ENCODE assay signal across 21 cellular contexts in genomic region chr1:85182700-85183099, GRCh38. TPM values are rescaled to one million over a fixed set of nuclear protein-coding genes. Genes with fewer than 3 reads are reported as not detected.
A peak's percentile ranks its signal among the peaks of the same experiment; 100 is the strongest.
DNase-seq lines count a peak whose midpoint lies in the region; ATAC-seq and TF ChIP-seq lines count a peak whose summit lies in the region.
"Had no signal": no experiment of that assay in that cellular context is flagged by ENCODE, and none has a peak within 500 bp of the region (broad histone marks: within the 10 kb centered on the region; RNA-seq: fewer than 3 reads in every experiment).

No MANE protein-coding gene starts in this region.

- no peak for TF ChIP-seq CTCF in cardiac muscle cell (IDR thresholded peaks at IDR 0.05; ENCODE audit: low read depth, low read length)
- no peak for TF ChIP-seq CTCF in brain microvascular endothelial cell (IDR thresholded peaks at IDR 0.05; ENCODE audit: low read depth, low read length, missing control alignments)

- no peak for DNase-seq in cardiac muscle cell (ENCODE audit: low read depth in 1 of 2, low spot score in 1 of 2)
- no peak for DNase-seq in Right ventricle myocardium inferior (ENCODE audit: missing footprints)
- DNase-seq in left ventricle myocardium superior: no peak
- no peak for DNase-seq in sciatic nerve (ENCODE audit: low spot score)
- no peak for DNase-seq in NCI-H510A treated with DMSO at 0.1 percent for 48 hours (lab: John Stamatoyannopoulos, UW)
- no peak for DNase-seq in DMS 273 treated with DMSO at 0.1 percent for 48 hours (lab: John Stamatoyannopoulos, UW)
- no peak for DNase-seq in brain microvascular endothelial cell
- DNase-seq: 8988T; AML-193; C1 segment of cervical spinal cord; CD8-positive, alpha-beta T cell; DMS153; H7; NCI-H1105 treated with DMSO at 0.1 percent for 48 hours; NCI-H2029 treated with DMSO at 0.1 percent for 48 hours; NCI-H226; NCI-H524; NCI-H774; NK-92 treated with Interleukin-12 subunit alpha and Interleukin-12 subunit beta, amount 100 ng/mL, for 24 hours had no signal

- ATAC-seq in Right ventricle myocardium inferior (no peak), left ventricle myocardium superior (peak; percentile 45), sciatic nerve (peak; percentile 55), GM21381 (IDR thresholded peaks at IDR 0.05; ENCODE audit: unreplicated experiment) (no peak)
- ATAC-seq: CD8-positive, alpha-beta T cell had no signal

- H3K27me3 ChIP-seq in cardiac muscle cell (no peaks in the 10 kb centered on the region), brain microvascular endothelial cell (replicated peaks) (no peaks in the 10 kb centered on the region)
- H3K27me3 ChIP-seq: SJSA1 had no signal

- peaks cover 28% of the 10 kb centered on the region for H3K36me3 ChIP-seq in cardiac muscle cell
- no peaks in the 10 kb centered on the region for H3K36me3 ChIP-seq in brain microvascular endothelial cell (replicated peaks)
- H3K36me3 ChIP-seq: SJSA1 had no signal

- in situ Hi-C loops in brain microvascular endothelial cell (cut with HindIII; ENCODE audit: low pct_ligation_motif_present, low sequenced_read_pairs): no loop called here

- peaks cover 18% of the 10 kb centered on the region for H3K4me1 ChIP-seq in cardiac muscle cell (ENCODE audit: low read depth)
- H3K4me1 ChIP-seq: SJSA1 had no signal

- peak overlapping the region; percentile 45 for H3K27ac ChIP-seq in cardiac muscle cell
- no peak overlapping the region for H3K27ac ChIP-seq in brain microvascular endothelial cell
- H3K27ac ChIP-seq: SJSA1 had no signal

- no peak overlapping the region for H3K4me3 ChIP-seq in cardiac muscle cell
- no peak overlapping the region for H3K4me3 ChIP-seq in brain microvascular endothelial cell (ENCODE audit: low read depth, low read length)
- H3K4me3 ChIP-seq: SJSA1 had no signal

- intact Hi-C loops in Right ventricle myocardium inferior (cut with DNase I): no loop called here
- intact Hi-C loops in left ventricle myocardium superior (cut with micrococcal nuclease): no loop called here
- intact Hi-C loops in sciatic nerve (cut with DNase I): no loop called here

- H3K9me3 ChIP-seq in cardiac muscle cell (ENCODE audit: low read depth): no peaks in the 10 kb centered on the region
- H3K9me3 ChIP-seq: SJSA1 had no signal

RNA-seq across cellular contexts. Expression of gene SYDE2, which starts 18.1 kb away (rescaled TPM):
- total RNA-seq in cardiac muscle cell (22.2 and 47.5 TPM in 2 replicates), Right ventricle myocardium inferior (20.7 TPM), left ventricle myocardium superior (23.0 TPM), sciatic nerve (18.3 TPM)
- polyA plus RNA-seq in cardiac muscle cell: 20.6 and 30.2 TPM in 2 replicates

Comparison
In these comparisons a context has a peak if more than half of its experiments do, and no peak if none do; other contexts are left out.
1. ATAC-seq: peak in left ventricle myocardium superior (single experiment) and sciatic nerve (single experiment); none in Right ventricle myocardium inferior (single experiment) and GM21381 (single experiment).